In the genomic region with DNA sequence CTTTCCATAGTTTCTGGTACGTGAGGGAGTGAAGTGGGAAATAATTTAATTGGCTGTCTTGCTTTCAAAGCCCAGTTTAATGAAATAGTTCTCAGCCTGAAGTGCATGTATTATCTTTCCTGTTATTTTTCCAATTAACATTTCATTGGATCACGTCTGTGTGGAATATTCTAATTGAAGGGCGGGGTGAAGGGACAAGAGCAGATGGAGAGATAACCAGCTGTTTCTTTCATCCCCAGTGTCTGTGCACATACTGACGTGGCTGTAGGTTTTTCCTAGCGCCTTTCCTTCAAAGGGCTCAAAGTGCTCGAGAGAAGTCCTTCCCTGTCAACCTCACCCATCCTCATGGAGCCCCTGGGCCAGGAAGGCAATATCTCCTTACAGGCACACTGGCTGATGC, we compare ENCODE assay signal across 21 cellular contexts.
DNase-seq lines count a peak whose midpoint lies in the region.
"Had no signal": no experiment of that assay in that cellular context is flagged by ENCODE, and none has a peak within 500 bp of the region (broad histone marks: within the 10 kb centered on the region; RNA-seq: fewer than 3 reads in every experiment).

No MANE protein-coding gene starts in this region.

- H3K4me3 ChIP-seq in trophoblast cell (ENCODE audit: low read depth, low read length) (no peak overlapping the region), mesendoderm (ENCODE audit: low read length) (no peak overlapping the region)
- H3K4me3 ChIP-seq: BLaER1, GM12878, GM23338, HAP-1 had no signal

- H2BK5ac ChIP-seq in trophoblast cell (ENCODE audit: low read depth, low read length, poor library complexity) (no peak overlapping the region), mesendoderm (ENCODE audit: low read length) (no peak overlapping the region)

- WGBS in trophoblast cell (ENCODE audit: extremely low coverage, insufficient coverage, insufficient read length): no CpG with 5 or more reads among the region's 6 CpGs
- WGBS in mesendoderm (ENCODE audit: extremely low coverage, insufficient coverage, low lambda C conversion rate): no CpG with 5 or more reads among the region's 6 CpGs

- H3K4ac ChIP-seq in trophoblast cell (ENCODE audit: low read depth, low read length): no peak overlapping the region
- no peak overlapping the region for H3K4ac ChIP-seq in mesendoderm (ENCODE audit: low read depth, low read length)

- H2AK5ac ChIP-seq in trophoblast cell (ENCODE audit: low read length) (no peak overlapping the region), mesendoderm (ENCODE audit: low read length) (no peak overlapping the region)

- no peak overlapping the region for H2BK15ac ChIP-seq in mesendoderm (replicated peaks; ENCODE audit: low read depth)

- H3K36me3 ChIP-seq in trophoblast cell (ENCODE audit: control insufficient read depth in 1 of 2, insufficient read depth in 2 of 2, low read length in 2 of 2): no peaks in the 10 kb centered on the region
- H3K36me3 ChIP-seq in mesendoderm (ENCODE audit: control insufficient read depth, insufficient read depth, low read length): no peaks in the 10 kb centered on the region
- H3K36me3 ChIP-seq: BLaER1, HAP-1 had no signal

- H3K27ac ChIP-seq in trophoblast cell (ENCODE audit: low read depth, low read length) (no peak overlapping the region), mesendoderm (ENCODE audit: low read depth, low read length) (no peak overlapping the region)
- H3K27ac ChIP-seq: BLaER1 had no signal

- no peak overlapping the region for H3K9ac ChIP-seq in trophoblast cell (ENCODE audit: low read length)
- H3K9ac ChIP-seq in mesendoderm (ENCODE audit: low read length): no peak overlapping the region
- H3K9ac ChIP-seq: BLaER1 had no signal

- H4K91ac ChIP-seq in trophoblast cell (ENCODE audit: low read depth, low read length): no peak overlapping the region

- no peak overlapping the region for H3K56ac ChIP-seq in mesendoderm (ENCODE audit: low read length)

- H3K18ac ChIP-seq in trophoblast cell (ENCODE audit: low read length) (no peak overlapping the region), mesendoderm (ENCODE audit: low read length) (no peak overlapping the region)

- no peak overlapping the region for H4K8ac ChIP-seq in trophoblast cell (ENCODE audit: low read depth, low read length)
- H4K8ac ChIP-seq in mesendoderm (ENCODE audit: low read depth, low read length): no peak overlapping the region

- H3K4me1 ChIP-seq in trophoblast cell (ENCODE audit: control insufficient read depth in 1 of 2, insufficient read depth in 2 of 2, low read length in 2 of 2) (no peaks in the 10 kb centered on the region), mesendoderm (ENCODE audit: control insufficient read depth, low read depth, low read length) (no peaks in the 10 kb centered on the region)
- H3K4me1 ChIP-seq: BLaER1 had no signal

- no peaks in the 10 kb centered on the region for H3K79me2 ChIP-seq in trophoblast cell (ENCODE audit: control insufficient read depth, insufficient read depth, low read length, poor library complexity)
- no peaks in the 10 kb centered on the region for H3K79me2 ChIP-seq in mesendoderm (ENCODE audit: control insufficient read depth, insufficient read depth, low read length)

- no peaks in the 10 kb centered on the region for H3K27me3 ChIP-seq in trophoblast cell (ENCODE audit: insufficient read depth, low read length)
- H3K27me3 ChIP-seq in mesendoderm (ENCODE audit: insufficient read depth, low read length, poor library complexity): no peaks in the 10 kb centered on the region
- H3K27me3 ChIP-seq: BLaER1 had no signal

- H4K5ac ChIP-seq in mesendoderm (ENCODE audit: low read length): no peak overlapping the region

- H3K23ac ChIP-seq in trophoblast cell (ENCODE audit: low read length): peak overlapping the region; percentile 63
- H3K23ac ChIP-seq in mesendoderm (ENCODE audit: low read length): no peak overlapping the region

- H2BK12ac ChIP-seq in trophoblast cell (ENCODE audit: low read length): no peak overlapping the region

- H2BK120ac ChIP-seq in trophoblast cell (ENCODE audit: insufficient read depth, low read length, poor library complexity) (no peak overlapping the region), mesendoderm (ENCODE audit: low read depth, low read length) (no peak overlapping the region)

- H4K12ac ChIP-seq in trophoblast cell (ENCODE audit: low read depth, low read length): no peak overlapping the region

- no peak overlapping the region for H3K14ac ChIP-seq in trophoblast cell (ENCODE audit: low read length)

- H3K79me1 ChIP-seq in trophoblast cell (ENCODE audit: low read length) (no peaks in the 10 kb centered on the region), mesendoderm (ENCODE audit: low read length) (no peaks in the 10 kb centered on the region)

- no peak overlapping the region for H2AFZ ChIP-seq in trophoblast cell (ENCODE audit: insufficient read depth, low read length, poor library complexity)
- H2AFZ ChIP-seq: GM23338 had no signal

- H3K9me3 ChIP-seq in trophoblast cell (ENCODE audit: insufficient read depth, low read depth, low read length): no peaks in the 10 kb centered on the region
- H3K9me3 ChIP-seq: BLaER1, HAP-1 had no signal

- H3K4me2 ChIP-seq in trophoblast cell (ENCODE audit: low read length) (no peak overlapping the region), mesendoderm (ENCODE audit: low read length) (no peak overlapping the region)
- H3K4me2 ChIP-seq: BLaER1, GM23338 had no signal

- DNase-seq in NCI-H748 (lab: John Stamatoyannopoulos, UW; ENCODE audit: unreplicated experiment): peak; percentile 40
- DNase-seq in NCI-H748 treated with DMSO at 0.1 percent for 48 hours (lab: John Stamatoyannopoulos, UW): no peak
- DNase-seq in NCI-H2171 (lab: John Stamatoyannopoulos, UW): peak; percentile 71
- DNase-seq in NCI-H69 (lab: John Stamatoyannopoulos, UW): peak; percentile 52
- no peak for DNase-seq in trophoblast cell
- DNase-seq in stimulated activated CD8-positive, alpha-beta memory T cell treated with anti-CD3 and anti-CD28 coated beads, Interleukin-4, amount 100 ng/mL, for 48 hours: no peak
- DNase-seq in mesendoderm: no peak
- no peak for DNase-seq in NCI-H774 (lab: John Stamatoyannopoulos, UW)
- DNase-seq: CD4-positive, CD25-positive, alpha-beta regulatory T cell; DMS79; EL; GDM1; HFFc6; KBM-7; MV-4-11; NCI-H2081; T-helper 1 cell had no signal

Comparison
In these comparisons a context has a peak if more than half of its experiments do, and no peak if none do; other contexts are left out.
1. DNase-seq: peak in NCI-H748 (single experiment), NCI-H2171 (single experiment) and NCI-H69 (single experiment); none in NCI-H748 treated with DMSO at 0.1 percent for 48 hours (single experiment), trophoblast cell (0 of 2), stimulated activated CD8-positive, alpha-beta memory T cell treated with anti-CD3 and anti-CD28 coated beads, Interleukin-4, amount 100 ng/mL, for 48 hours (single experiment), mesendoderm (single experiment) and NCI-H774 (single experiment).